ENCODE assay signal across 31 cellular contexts in the genomic region with DNA sequence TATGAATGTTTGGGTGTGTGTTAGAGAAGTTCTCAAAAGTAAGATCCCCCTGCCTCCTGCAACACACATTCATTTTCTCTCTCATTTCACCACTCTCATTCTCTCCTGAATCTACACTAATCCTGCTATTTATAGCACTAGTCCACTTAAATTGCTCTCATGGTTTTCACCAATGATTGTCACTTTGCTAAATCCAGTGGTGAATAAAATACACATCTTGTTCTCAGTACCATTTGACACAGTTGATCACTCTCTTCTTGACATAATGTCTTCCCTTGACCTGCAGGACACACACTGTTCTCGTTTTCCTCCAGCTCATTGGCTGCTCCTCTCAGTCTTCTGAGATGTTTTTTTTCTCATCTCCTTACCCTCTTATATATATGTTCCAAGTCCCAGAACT.
"Had no signal": no experiment of that assay in that cellular context is flagged by ENCODE, and none has a peak within 500 bp of the region (broad histone marks: within the 10 kb centered on the region; RNA-seq: fewer than 3 reads in every experiment).

No MANE protein-coding gene starts in this region.

- H3K4me1 ChIP-seq: adrenal gland had no signal

- DNase-seq: activated B cell treated with CpG ODN at 0.5 μM for 24 hours; activated CD4-positive, alpha-beta memory T cell treated with anti-CD3 and anti-CD28 coated beads for 36 hours; activated CD4-positive, alpha-beta T cell treated with anti-CD3 and anti-CD28 coated beads for 4 hours; activated CD4-positive, alpha-beta T cell treated with anti-CD3 and anti-CD28 coated beads, Interleukin-2, amount 10 ng/mL, durations not matched to agents 24 days and 14 days; activated CD4-positive, alpha-beta T cell treated with anti-CD3 and anti-CD28 coated beads, Interleukin-2, amount 50 U/mL, for 1 hour; activated CD4-positive, alpha-beta T cell treated with anti-CD3 and anti-CD28 coated beads, Interleukin-2, amount 50 U/mL, for 4 hours; activated CD4-positive, CD25-positive, alpha-beta regulatory T cell treated with anti-CD3 and anti-CD28 coated beads, Interleukin-2, amount 50 U/mL, for 72 hours; activated CD8-positive, alpha-beta memory T cell treated with anti-CD3 and anti-CD28 coated beads, Interleukin-2, amount 50 U/mL, for 4 hours; activated CD8-positive, alpha-beta T cell treated with anti-CD3 and anti-CD28 coated beads for 36 hours; activated effector memory CD4-positive, alpha-beta T cell treated with anti-CD3 and anti-CD28 coated beads, Interleukin-2, amount 50 U/mL, for 16 hours; activated gamma-delta T cell treated with Interleukin-2 at 50 U/mL for 16 hours; activated naive CD4-positive, alpha-beta T cell; activated naive CD4-positive, alpha-beta T cell treated with anti-CD3 and anti-CD28 coated beads for 36 hours; activated naive CD4-positive, alpha-beta T cell treated with anti-CD3 and anti-CD28 coated beads, Interleukin-2, amount 50 U/mL, for 16 hours; activated naive CD8-positive, alpha-beta T cell treated with anti-CD3 and anti-CD28 coated beads for 36 hours; activated T-cell treated with anti-CD3 and anti-CD28 coated beads for 4 hours; activated T-cell treated with anti-CD3 and anti-CD28 coated beads, Interleukin-2, amount 50 U/mL, for 1 hour; activated T-cell treated with anti-CD3 and anti-CD28 coated beads, Interleukin-2, amount 50 U/mL, for 4 hours; activated T-cell treated with anti-CD3 and anti-CD28 coated beads, Interleukin-2, amount 50 U/mL, for 72 hours; adrenal gland; amniotic stem cell; aorta; caudate nucleus; cerebellar nuclear complex; T-helper 1 cell; T-helper 2 cell; T-helper 9 cell had no signal

- H3K27ac ChIP-seq: adrenal gland, cardiac muscle cell, VCaP had no signal

- H3K4me3 ChIP-seq: adrenal gland, cardiac muscle cell had no signal

- H3K9me3 ChIP-seq: adrenal gland had no signal

- H3K36me3 ChIP-seq: adrenal gland, cardiac muscle cell had no signal

- H3K27me3 ChIP-seq: adrenal gland, cardiac muscle cell had no signal

- ATAC-seq: activated CD8-positive, alpha-beta T cell treated with anti-CD3 and anti-CD28 coated beads for 36 hours; activated naive CD4-positive, alpha-beta T cell treated with anti-CD3 and anti-CD28 coated beads, Interleukin-2, amount 50 U/mL, for 72 hours; activated T-cell treated with anti-CD3 and anti-CD28 coated beads, Interleukin-2, amount 50 U/mL, for 4 hours; activated T-cell treated with anti-CD3 and anti-CD28 coated beads, Interleukin-2, amount 50 U/mL, for 72 hours; activated T-helper 17 cell treated with anti-CD3 and anti-CD28 coated beads, Interleukin-2, amount 50 U/mL, for 72 hours had no signal
